In the genomic region with DNA sequence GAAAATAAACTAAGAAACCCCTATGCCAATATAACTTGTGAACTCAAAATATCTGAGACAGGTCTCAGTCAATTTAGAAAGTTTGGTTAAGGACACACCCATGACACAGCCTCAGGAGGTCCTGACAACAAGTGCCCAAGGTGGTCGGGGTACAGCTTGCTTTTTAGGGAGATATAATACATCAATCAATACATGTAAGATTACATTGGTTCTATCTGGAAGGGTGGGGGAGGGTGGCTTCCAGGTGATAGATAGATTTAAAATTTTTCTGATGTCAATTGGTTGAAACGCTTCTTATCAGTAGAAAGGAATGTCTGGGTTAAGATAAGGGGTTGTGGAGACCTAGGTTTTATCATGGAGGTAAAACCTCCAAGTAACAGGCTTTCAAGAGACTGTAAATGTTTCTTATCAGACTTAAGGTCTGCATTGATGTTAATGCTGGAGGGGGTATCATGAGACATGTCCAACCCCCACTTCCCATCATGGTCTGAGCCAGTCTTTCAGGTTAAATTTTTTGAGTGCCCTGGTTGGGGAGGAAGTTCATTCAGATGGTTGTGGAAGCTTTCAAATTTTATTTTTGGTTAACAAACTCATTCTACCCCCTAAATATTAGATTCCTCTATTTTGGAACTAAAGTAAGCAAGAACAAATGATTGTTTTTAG, we compare ENCODE assay signal across 34 cellular contexts.
"Had no signal": no experiment of that assay in that cellular context is flagged by ENCODE, and none has a peak within 500 bp of the region (broad histone marks: within the 10 kb centered on the region; RNA-seq: fewer than 3 reads in every experiment).

No MANE protein-coding gene starts in this region.

- ATAC-seq: activated CD4-positive, alpha-beta T cell treated with anti-CD3 and anti-CD28 coated beads for 36 hours; activated CD8-positive, alpha-beta memory T cell treated with anti-CD3 and anti-CD28 coated beads, Interleukin-2, amount 10 ng/mL, durations not matched to agents 7 days and 5 days; activated CD8-positive, alpha-beta T cell treated with anti-CD3 and anti-CD28 coated beads, Interleukin-2, amount 10 ng/mL, durations not matched to agents 7 days and 5 days; activated naive CD8-positive, alpha-beta T cell treated with anti-CD3 and anti-CD28 coated beads, Interleukin-2, amount 50 U/mL, for 24 hours; body of pancreas; effector memory CD8-positive, alpha-beta T cell; esophagus mucosa; T-helper 17 cell had no signal

- H3K4me3 ChIP-seq: adrenal gland, body of pancreas had no signal

- H3K4me3 Mint-ChIP-seq: activated CD4-positive, alpha-beta memory T cell treated with anti-CD3 and anti-CD28 coated beads for 36 hours; activated CD4-positive, alpha-beta T cell treated with anti-CD3 and anti-CD28 coated beads for 36 hours; activated CD4-positive, alpha-beta T cell treated with anti-CD3 and anti-CD28 coated beads, Interleukin-2, amount 10 ng/mL, durations not matched to agents 24 days and 14 days; activated CD8-positive, alpha-beta memory T cell treated with anti-CD3 and anti-CD28 coated beads, Interleukin-2, amount 10 ng/mL, durations not matched to agents 7 days and 5 days; activated CD8-positive, alpha-beta T cell treated with anti-CD3 and anti-CD28 coated beads, Interleukin-2, amount 10 ng/mL, durations not matched to agents 7 days and 5 days; activated naive CD4-positive, alpha-beta T cell treated with anti-CD3 and anti-CD28 coated beads for 36 hours; activated naive CD4-positive, alpha-beta T cell treated with anti-CD3 and anti-CD28 coated beads, Interleukin-2, amount 50 U/mL, for 24 hours; activated naive CD8-positive, alpha-beta T cell treated with anti-CD3 and anti-CD28 coated beads for 36 hours; activated naive CD8-positive, alpha-beta T cell treated with anti-CD3 and anti-CD28 coated beads, Interleukin-2, amount 50 U/mL, for 24 hours; activated T-helper 1 cell treated with anti-CD3 and anti-CD28 coated beads, Interleukin-12 subunit alpha, Interleukin-12 subunit beta, Interleukin-2, Interleukin-4 antibody, amounts not matched to agents 30 ng/mL and 10 ng/mL and 1 ng/mL, durations not matched to agents 14 hours and 24 hours and 36 hours; effector memory CD8-positive, alpha-beta T cell; T-helper 17 cell; T-helper 2 cell treated with Interferon-gamma antibody and Interleukin-4, amounts not matched to agents 5 μg/mL and 100 μg/mL, for 36 hours had no signal

- H3K9me3 ChIP-seq: adrenal gland, body of pancreas had no signal

- H3K27ac Mint-ChIP-seq: activated CD4-positive, alpha-beta memory T cell treated with anti-CD3 and anti-CD28 coated beads for 36 hours; activated CD4-positive, alpha-beta T cell treated with anti-CD3 and anti-CD28 coated beads for 36 hours; activated CD4-positive, alpha-beta T cell treated with anti-CD3 and anti-CD28 coated beads, Interleukin-2, amount 10 ng/mL, durations not matched to agents 24 days and 14 days; activated CD8-positive, alpha-beta memory T cell treated with anti-CD3 and anti-CD28 coated beads, Interleukin-2, amount 10 ng/mL, durations not matched to agents 7 days and 5 days; activated CD8-positive, alpha-beta T cell treated with anti-CD3 and anti-CD28 coated beads, Interleukin-2, amount 10 ng/mL, durations not matched to agents 7 days and 5 days; activated naive CD4-positive, alpha-beta T cell treated with anti-CD3 and anti-CD28 coated beads for 36 hours; activated naive CD4-positive, alpha-beta T cell treated with anti-CD3 and anti-CD28 coated beads, Interleukin-2, amount 50 U/mL, for 24 hours; activated naive CD8-positive, alpha-beta T cell treated with anti-CD3 and anti-CD28 coated beads for 36 hours; activated naive CD8-positive, alpha-beta T cell treated with anti-CD3 and anti-CD28 coated beads, Interleukin-2, amount 50 U/mL, for 24 hours; activated T-helper 1 cell treated with anti-CD3 and anti-CD28 coated beads, Interleukin-12 subunit alpha, Interleukin-12 subunit beta, Interleukin-2, Interleukin-4 antibody, amounts not matched to agents 30 ng/mL and 10 ng/mL and 1 ng/mL, durations not matched to agents 14 hours and 24 hours and 36 hours; activated T-helper 2 cell treated with anti-CD3 and anti-CD28 coated beads, Interferon-gamma antibody, Interleukin-2, Interleukin-4, amounts not matched to agents 10 μg/mL and 5 μg/mL and 100 μg/mL, durations not matched to agents 14 hours and 24 hours and 36 hours; effector memory CD8-positive, alpha-beta T cell; T-helper 17 cell; T-helper 2 cell treated with Interferon-gamma antibody and Interleukin-4, amounts not matched to agents 5 μg/mL and 100 μg/mL, for 36 hours had no signal

- H3K9me3 Mint-ChIP-seq: activated CD4-positive, alpha-beta memory T cell treated with anti-CD3 and anti-CD28 coated beads for 36 hours; activated CD4-positive, alpha-beta T cell treated with anti-CD3 and anti-CD28 coated beads, Interleukin-2, amount 10 ng/mL, durations not matched to agents 24 days and 14 days; activated naive CD4-positive, alpha-beta T cell treated with anti-CD3 and anti-CD28 coated beads, Interleukin-2, amount 50 U/mL, for 24 hours; activated naive CD8-positive, alpha-beta T cell treated with anti-CD3 and anti-CD28 coated beads for 36 hours; activated naive CD8-positive, alpha-beta T cell treated with anti-CD3 and anti-CD28 coated beads, Interleukin-2, amount 50 U/mL, for 24 hours; activated T-helper 1 cell treated with anti-CD3 and anti-CD28 coated beads, Interleukin-12 subunit alpha, Interleukin-12 subunit beta, Interleukin-2, Interleukin-4 antibody, amounts not matched to agents 30 ng/mL and 10 ng/mL and 1 ng/mL, durations not matched to agents 14 hours and 24 hours and 36 hours; activated T-helper 2 cell treated with anti-CD3 and anti-CD28 coated beads, Interferon-gamma antibody, Interleukin-2, Interleukin-4, amounts not matched to agents 10 μg/mL and 5 μg/mL and 100 μg/mL, durations not matched to agents 14 hours and 24 hours and 36 hours; T-helper 2 cell treated with Interferon-gamma antibody and Interleukin-4, amounts not matched to agents 5 μg/mL and 100 μg/mL, for 36 hours had no signal

- H3K4me1 Mint-ChIP-seq: activated CD4-positive, alpha-beta T cell treated with anti-CD3 and anti-CD28 coated beads for 36 hours; activated CD4-positive, alpha-beta T cell treated with anti-CD3 and anti-CD28 coated beads, Interleukin-2, amount 10 ng/mL, durations not matched to agents 24 days and 14 days; activated CD8-positive, alpha-beta memory T cell treated with anti-CD3 and anti-CD28 coated beads, Interleukin-2, amount 10 ng/mL, durations not matched to agents 7 days and 5 days; activated naive CD4-positive, alpha-beta T cell treated with anti-CD3 and anti-CD28 coated beads, Interleukin-2, amount 50 U/mL, for 24 hours; activated naive CD8-positive, alpha-beta T cell treated with anti-CD3 and anti-CD28 coated beads for 36 hours; activated naive CD8-positive, alpha-beta T cell treated with anti-CD3 and anti-CD28 coated beads, Interleukin-2, amount 50 U/mL, for 24 hours; T-helper 17 cell had no signal

- H3K27me3 Mint-ChIP-seq: activated CD4-positive, alpha-beta memory T cell treated with anti-CD3 and anti-CD28 coated beads for 36 hours; activated CD4-positive, alpha-beta T cell treated with anti-CD3 and anti-CD28 coated beads for 36 hours; activated CD8-positive, alpha-beta memory T cell treated with anti-CD3 and anti-CD28 coated beads, Interleukin-2, amount 10 ng/mL, durations not matched to agents 7 days and 5 days; activated naive CD8-positive, alpha-beta T cell treated with anti-CD3 and anti-CD28 coated beads for 36 hours; effector memory CD8-positive, alpha-beta T cell; T-helper 17 cell had no signal

- DNase-seq: activated CD4-positive, alpha-beta memory T cell treated with anti-CD3 and anti-CD28 coated beads for 36 hours; activated CD4-positive, alpha-beta T cell treated with anti-CD3 and anti-CD28 coated beads for 36 hours; activated CD4-positive, alpha-beta T cell treated with anti-CD3 and anti-CD28 coated beads, Interleukin-2, amount 10 ng/mL, durations not matched to agents 24 days and 14 days; activated CD4-positive, CD25-positive, alpha-beta regulatory T cell; activated CD4-positive, CD25-positive, alpha-beta regulatory T cell treated with anti-CD3 and anti-CD28 coated beads, Interleukin-2, amount 50 U/mL, for 72 hours; activated CD8-positive, alpha-beta memory T cell treated with anti-CD3 and anti-CD28 coated beads, Interleukin-2, amount 10 ng/mL, durations not matched to agents 7 days and 5 days; activated CD8-positive, alpha-beta memory T cell treated with anti-CD3 and anti-CD28 coated beads, Interleukin-2, amount 50 U/mL, for 4 hours; activated CD8-positive, alpha-beta T cell treated with anti-CD3 and anti-CD28 coated beads, Interleukin-2, amount 10 ng/mL, durations not matched to agents 7 days and 5 days; activated effector memory CD4-positive, alpha-beta T cell treated with anti-CD3 and anti-CD28 coated beads, Interleukin-2, amount 50 U/mL, for 16 hours; activated naive CD4-positive, alpha-beta T cell treated with anti-CD3 and anti-CD28 coated beads for 36 hours; activated naive CD8-positive, alpha-beta T cell treated with anti-CD3 and anti-CD28 coated beads for 36 hours; activated naive CD8-positive, alpha-beta T cell treated with anti-CD3 and anti-CD28 coated beads, Interleukin-2, amount 50 U/mL, for 24 hours; activated T-cell treated with anti-CD3 and anti-CD28 coated beads, Interleukin-2, amount 50 U/mL, for 1 hour; activated T-cell treated with anti-CD3 and anti-CD28 coated beads, Interleukin-2, amount 50 U/mL, for 48 hours; adrenal gland; amygdala; aorta; body of pancreas; caudate nucleus; cortex of kidney; dermis blood vessel endothelial cell; effector CD4-positive, alpha-beta T cell; effector memory CD8-positive, alpha-beta T cell; foreskin fibroblast; head of caudate nucleus; T-helper 1 cell; T-helper 17 cell; T1000 had no signal

- H3K27me3 ChIP-seq: adrenal gland, body of pancreas had no signal

- H3K4me1 ChIP-seq: adrenal gland, body of pancreas had no signal

- H3K36me3 Mint-ChIP-seq: activated CD4-positive, alpha-beta memory T cell treated with anti-CD3 and anti-CD28 coated beads for 36 hours; activated CD8-positive, alpha-beta memory T cell treated with anti-CD3 and anti-CD28 coated beads, Interleukin-2, amount 10 ng/mL, durations not matched to agents 7 days and 5 days; activated naive CD4-positive, alpha-beta T cell treated with anti-CD3 and anti-CD28 coated beads, Interleukin-2, amount 50 U/mL, for 24 hours; activated naive CD8-positive, alpha-beta T cell treated with anti-CD3 and anti-CD28 coated beads for 36 hours had no signal

- H3K27ac ChIP-seq: adrenal gland, body of pancreas, epithelial cell of prostate had no signal

- H3K36me3 ChIP-seq: adrenal gland had no signal
